Comparison of ENCODE assay signal across 9 cellular contexts in genomic region chr20:56358070-56358469, GRCh38. TPM values are rescaled to one million over a fixed set of nuclear protein-coding genes. Genes with fewer than 3 reads are reported as not detected.
DNase-seq lines count a peak whose midpoint lies in the region; ATAC-seq and TF ChIP-seq lines count a peak whose summit lies in the region.
"Had no signal": no experiment of that assay in that cellular context is flagged by ENCODE, and none has a peak within 500 bp of the region (broad histone marks: within the 10 kb centered on the region; RNA-seq: fewer than 3 reads in every experiment).

No MANE protein-coding gene starts in this region.

- WGBS in thyroid gland, 2 donors: 72 to 77% methylated on average over 6 of the region's 6 CpGs

- CTCF ChIA-PET in HEK293 (lab: Yijun Ruan, JAX): interaction anchor here (2.8 to 3.0 kb wide), 2 partner anchors 14 to 110 kb away, joined by 7 to 14 read pairs; partner anchors contain the start of gene MC3R

- H3K4me3 ChIP-seq in AG10803 (ENCODE audit: low read length) (peak overlapping the region; percentile 52), HEK293 (ENCODE audit: low read depth, low read length) (no peak overlapping the region), adipocyte (ENCODE audit: low read length) (peak overlapping the region; percentile 95), thyroid gland (replicated peaks in 1 of 3) (no peak overlapping the region)

- H3K9me3 Mint-ChIP-seq in natural killer cell treated with Interleukin-12 subunit alpha and Interleukin-12 subunit beta and Interleukin-15 and Interleukin-18, amount 100 ng/mL, for 72 hours: no peaks in the 10 kb centered on the region

- peaks cover 0 to 8% of the 10 kb centered on the region in 2 donors for H3K27me3 Mint-ChIP-seq in natural killer cell treated with Interleukin-12 subunit alpha and Interleukin-12 subunit beta and Interleukin-15 and Interleukin-18, amount 100 ng/mL, for 72 hours

- H3K36me3 ChIP-seq in HEK293 (ENCODE audit: control insufficient read depth in 2 of 2, insufficient read depth in 1 of 2, low read length in 2 of 2): no peaks in the 10 kb centered on the region; a peak in 1 of 3 replicates
- peaks cover 5% of the 10 kb centered on the region for H3K36me3 ChIP-seq in adipocyte (ENCODE audit: control insufficient read depth, insufficient read depth, low read length, severe bottlenecking)
- H3K36me3 ChIP-seq in thyroid gland: no peaks in the 10 kb centered on the region

- peak overlapping the region; percentile 63 for H3K9ac ChIP-seq in adipocyte (ENCODE audit: low read length)

- TF ChIP-seq POLR2A in thyroid gland (IDR thresholded peaks at IDR 0.05): no peak

- intact Hi-C loops in thyroid gland (cut with DNase I): no loop called here

- ATAC-seq in natural killer cell treated with Interleukin-12 subunit alpha and Interleukin-12 subunit beta and Interleukin-15 and Interleukin-18, amount 100 ng/mL, for 72 hours: no peak
- no peak for ATAC-seq in HG02798 (IDR thresholded peaks at IDR 0.05; ENCODE audit: poor library complexity, unreplicated experiment)

- H3K4me1 ChIP-seq in HEK293 (ENCODE audit: control insufficient read depth, insufficient read depth, low read length): no peaks in the 10 kb centered on the region
- peaks cover 18% of the 10 kb centered on the region for H3K4me1 ChIP-seq in adipocyte (ENCODE audit: control insufficient read depth, insufficient read depth, low read length)
- H3K4me1 ChIP-seq in thyroid gland: peaks cover 12 to 14% of the 10 kb centered on the region in 2 donors

- DNase-seq in AG10803 (ENCODE audit: low read depth) (peak; percentile 32), adipocyte (ENCODE audit: low read depth) (no peak), NCI-H146 (lab: John Stamatoyannopoulos, UW) (no peak), caudate nucleus (lab: John Stamatoyannopoulos, UW) (no peak), thyroid gland (no peak)
- no peak for DNase-seq in natural killer cell treated with Interleukin-12 subunit alpha and Interleukin-12 subunit beta and Interleukin-15 and Interleukin-18, amount 100 ng/mL, for 72 hours (ENCODE audit: low spot score)
- DNase-seq: NCI-H187 treated with DMSO at 0.1 percent for 48 hours had no signal

- H3K27ac ChIP-seq in HEK293 (ENCODE audit: extremely low read depth, low read depth, low read length) (no peak overlapping the region), caudate nucleus (ENCODE audit: low read depth, low read length) (no peak overlapping the region), thyroid gland (no peak overlapping the region)

- no peaks in the 10 kb centered on the region for H3K27me3 ChIP-seq in adipocyte (replicated peaks; ENCODE audit: control insufficient read depth, insufficient read depth, low read length)
- H3K27me3 ChIP-seq in thyroid gland: no peaks in the 10 kb centered on the region

- TF ChIP-seq CTCF in AG10803 (conservative IDR thresholded peaks at IDR 0.05; ENCODE audit: low read length) (no peak), HEK293 (tag by site-specific recombination; IDR thresholded peaks at IDR 0.05) (no peak), thyroid gland (IDR thresholded peaks at IDR 0.05) (no peak)

- H3K4me1 Mint-ChIP-seq in natural killer cell treated with Interleukin-12 subunit alpha and Interleukin-12 subunit beta and Interleukin-15 and Interleukin-18, amount 100 ng/mL, for 72 hours (ENCODE audit: low read depth in 2 of 2): peaks cover 12% of the 10 kb centered on the region in 2 donors

- H3K9me3 ChIP-seq in HEK293 (ENCODE audit: control insufficient read depth, insufficient read depth, low read depth, low read length): no peaks in the 10 kb centered on the region
- H3K9me3 ChIP-seq in adipocyte (ENCODE audit: control insufficient read depth, low read length): no peaks in the 10 kb centered on the region
- H3K9me3 ChIP-seq in thyroid gland: no peaks in the 10 kb centered on the region

- POLR2A ChIA-PET in HEK293 (lab: Yijun Ruan, JAX): interaction anchor here (0.7 to 2.8 kb wide), 3 partner anchors 10 to 34 kb away, joined by 3 to 31 read pairs (median 4); partner anchors contain the start of genes AURKA and CSTF1

- H3K27ac Mint-ChIP-seq in natural killer cell treated with Interleukin-12 subunit alpha and Interleukin-12 subunit beta and Interleukin-15 and Interleukin-18, amount 100 ng/mL, for 72 hours: no peak overlapping the region

- no peaks in the 10 kb centered on the region for H3K36me3 Mint-ChIP-seq in natural killer cell treated with Interleukin-12 subunit alpha and Interleukin-12 subunit beta and Interleukin-15 and Interleukin-18, amount 100 ng/mL, for 72 hours

- peak overlapping the region; percentile 49 for H3K4me3 Mint-ChIP-seq in natural killer cell treated with Interleukin-12 subunit alpha and Interleukin-12 subunit beta and Interleukin-15 and Interleukin-18, amount 100 ng/mL, for 72 hours

TF ChIP-seq in HEK293, 187 proteins besides CTCF, POLR2A, EP300 and RAD21:
- TF ChIP-seq ZNF335 (tag by site-specific recombination; conservative IDR thresholded peaks at IDR 0.05) (peak; percentile 89), TSHZ1 (tag by site-specific recombination; IDR thresholded peaks at IDR 0.05; ENCODE audit: borderline replicate concordance) (no peak)

RNA-seq across cellular contexts. Expression of gene FAM210B, which starts 0.7 kb away (rescaled TPM):
- total RNA-seq in natural killer cell treated with Interleukin-12 subunit alpha and Interleukin-12 subunit beta and Interleukin-15 and Interleukin-18, amount 100 ng/mL, for 72 hours: 1 to 10 TPM; 1.8 to 3.0 TPM
- total RNA-seq in thyroid gland: 10 to 100 TPM; 30.8 to 41.5 (median 38.8) TPM

RNA-seq across cellular contexts. Expression of gene AURKA, which starts 33.9 kb away (rescaled TPM):
- 10 to 100 TPM; 45.1 to 80.8 TPM for total RNA-seq in natural killer cell treated with Interleukin-12 subunit alpha and Interleukin-12 subunit beta and Interleukin-15 and Interleukin-18, amount 100 ng/mL, for 72 hours
- 1 to 10 TPM in 3 of 4 donors, under 1 TPM in 1; 0.83 to 2.4 (median 2.0) TPM for total RNA-seq in thyroid gland

RNA-seq across cellular contexts. Expression of gene CSTF1, which starts 34.4 kb away (rescaled TPM):
- total RNA-seq in natural killer cell treated with Interleukin-12 subunit alpha and Interleukin-12 subunit beta and Interleukin-15 and Interleukin-18, amount 100 ng/mL, for 72 hours: 10 to 100 TPM; 39.6 to 40.1 TPM
- 10 to 100 TPM; 26.9 to 36.8 (median 32.6) TPM for total RNA-seq in thyroid gland

RNA-seq across cellular contexts. Expression of gene CASS4, which starts 54.0 kb away (rescaled TPM):
- total RNA-seq in natural killer cell treated with Interleukin-12 subunit alpha and Interleukin-12 subunit beta and Interleukin-15 and Interleukin-18, amount 100 ng/mL, for 72 hours: 1 to 10 TPM; 1.3 to 4.1 TPM
- total RNA-seq in thyroid gland: 1 to 10 TPM in 2 of 4 donors, under 1 TPM in 2; 0.22 to 1.6 (median 1.0) TPM

Comparison
In these comparisons a context has a peak if more than half of its experiments do, and no peak if none do; other contexts are left out.
1. H3K4me3 ChIP-seq: peak in AG10803 (single experiment) and adipocyte (single experiment); none in HEK293 (single experiment) and thyroid gland (0 of 3).
2. RNA of gene FAM210B, which starts 0.7 kb away (total RNA-seq): 30.8 to 41.5 TPM in thyroid gland; 1.8 to 3.0 TPM in natural killer cell treated with Interleukin-12 subunit alpha and Interleukin-12 subunit beta and Interleukin-15 and Interleukin-18, amount 100 ng/mL, for 72 hours; every median in the first group is over 4 times any median in the second.
3. RNA of gene AURKA, which starts 33.9 kb away (total RNA-seq): 45.1 to 80.8 TPM in natural killer cell treated with Interleukin-12 subunit alpha and Interleukin-12 subunit beta and Interleukin-15 and Interleukin-18, amount 100 ng/mL, for 72 hours; 0.83 to 2.4 TPM in thyroid gland; every median in the first group is over 10 times any median in the second.